4 cellular contexts compared by ENCODE assay signal in genomic region chr12:132856581-132856980, GRCh38.
"Had no signal": no experiment of that assay in that cellular context is flagged by ENCODE, and none has a peak within 500 bp of the region (broad histone marks: within the 10 kb centered on the region; RNA-seq: fewer than 3 reads in every experiment).

No MANE protein-coding gene starts in this region.

- H3K4me3 ChIP-seq: GM23338 had no signal

- DNase-seq: H9, HCEC 1CT had no signal

- H3K4me1 Mint-ChIP-seq: GM23338, H9 had no signal

- H3K4me3 Mint-ChIP-seq: GM23338, H9, IgD-negative memory B cell had no signal

- H3K27ac Mint-ChIP-seq: GM23338, IgD-negative memory B cell had no signal

- H3K27me3 Mint-ChIP-seq: IgD-negative memory B cell had no signal

- H2AFZ ChIP-seq: GM23338 had no signal

- H3K9me3 Mint-ChIP-seq: GM23338, H9, IgD-negative memory B cell had no signal

- H3K4me2 ChIP-seq: GM23338 had no signal

- ATAC-seq: GM23338 had no signal
